In genomic region chr13:99087130-99087953, GRCh38 we compare ENCODE assay signal across 8 cellular contexts.
DNase-seq lines count a peak whose midpoint lies in the region; ATAC-seq and TF ChIP-seq lines count a peak whose summit lies in the region.

No MANE protein-coding gene starts in this region.

- no peaks in the 10 kb centered on the region for H3K9me3 ChIP-seq in CD4-positive, alpha-beta memory T cell (ENCODE audit: control insufficient read depth in 1 of 2, low read length in 2 of 2)
- H3K9me3 ChIP-seq in mononuclear cell (ENCODE audit: low read depth, low read length) = no peaks in the 10 kb centered on the region

- H3K4me3 Mint-ChIP-seq in CD4-positive, alpha-beta memory T cell = peak overlapping the region; percentile 96 to 99 (median 98)

- no peaks in the 10 kb centered on the region for H3K36me3 ChIP-seq in CD4-positive, alpha-beta memory T cell (ENCODE audit: insufficient read depth, low read length)

- no peaks in the 10 kb centered on the region for H3K27me3 ChIP-seq in CD4-positive, alpha-beta memory T cell (ENCODE audit: insufficient read depth, low read length)
- H3K27me3 ChIP-seq in HL-60 (ENCODE audit: insufficient read depth, poor library complexity, severe bottlenecking) (peaks cover 74% of the 10 kb centered on the region), mononuclear cell (ENCODE audit: insufficient read depth, low read length) (peaks cover 77% of the 10 kb centered on the region)

- DNase-seq in CD4-positive, alpha-beta memory T cell = peak; percentile 91 to 94 (median 92)
- DNase-seq in HL-60 (ENCODE audit: low read depth in 1 of 2, low spot score in 1 of 2) (peak in 1 of 2 experiments; percentile 45), NOMO-1 (lab: John Stamatoyannopoulos, UW; ENCODE audit: unreplicated experiment in 2 of 2) (peak; percentile 81 to 95), activated T-cell treated with anti-CD3 and anti-CD28 coated beads for 4 hours (peak; percentile 89), epithelial cell of esophagus (ENCODE audit: low read depth) (peak; percentile 94)
- peak; percentile 91 for DNase-seq in stimulated activated CD8-positive, alpha-beta memory T cell treated with anti-CD3 and anti-CD28 coated beads, Interleukin-2, amount 100 ng/mL, for 48 hours (ENCODE audit: low read depth in 2 of 2)

- CTCF ChIA-PET in CD4-positive, alpha-beta memory T cell (lab: Charles Lee; ENCODE audit: partially characterized antibody) = interaction anchor here (0.6 to 2.7 kb wide), 11 partner anchors 12 to 1115 kb away, joined by 3 to 13 read pairs (median 3); no protein-coding TSS in a partner anchor

- H3K4me3 ChIP-seq in CD4-positive, alpha-beta memory T cell (ENCODE audit: low read length in 2 of 2) = peak overlapping the region; percentile 37 to 88
- H3K4me3 ChIP-seq in HL-60 (replicated peaks; ENCODE audit: insufficient read depth, low read length) (peak overlapping the region; percentile 7; the same call in 1 of the 2 replicates), epithelial cell of esophagus (ENCODE audit: low read length) (peak overlapping the region; percentile 79), mononuclear cell (ENCODE audit: low read length) (peak overlapping the region; percentile 50)

- H3K36me3 Mint-ChIP-seq in CD4-positive, alpha-beta memory T cell = peaks cover 0 to 21% of the 10 kb centered on the region in 2 donors

- peaks cover 27 to 53% (median 39%) of the 10 kb centered on the region in 4 donors for H3K4me1 Mint-ChIP-seq in CD4-positive, alpha-beta memory T cell

- H3K4me1 ChIP-seq in CD4-positive, alpha-beta memory T cell (ENCODE audit: insufficient read depth, low read length) = peaks cover 40% of the 10 kb centered on the region
- peaks cover 33% of the 10 kb centered on the region for H3K4me1 ChIP-seq in mononuclear cell (ENCODE audit: insufficient read depth, low read length)

- peak overlapping the region; percentile 83 for H3K27ac ChIP-seq in CD4-positive, alpha-beta memory T cell (ENCODE audit: low read depth, low read length)
- no peak overlapping the region for H3K27ac ChIP-seq in HL-60 (replicated peaks)

- H3K9me3 Mint-ChIP-seq in CD4-positive, alpha-beta memory T cell = peaks cover 0 to 4% (median 0%) of the 10 kb centered on the region in 8 donors

- H3K27me3 Mint-ChIP-seq in CD4-positive, alpha-beta memory T cell = no peaks in the 10 kb centered on the region

- no peak for TF ChIP-seq CTCF in HL-60 (IDR thresholded peaks at IDR 0.05; ENCODE audit: insufficient read depth, low read length)
- peak; percentile 17 for TF ChIP-seq CTCF in epithelial cell of esophagus (IDR thresholded peaks at IDR 0.05; ENCODE audit: insufficient read depth, low read depth, low read length, missing control alignments)

- peak overlapping the region; percentile 99 to 100 (median 99) for H3K27ac Mint-ChIP-seq in CD4-positive, alpha-beta memory T cell

- POLR2A ChIA-PET in CD4-positive, alpha-beta memory T cell (lab: Charles Lee; ENCODE audit: partially characterized antibody) = interaction anchor here (0.7 to 8.3 kb wide), 26 partner anchors 10 to 1654 kb away, joined by 3 to 226 read pairs (median 4); partner anchors contain the start of genes DOCK9, GPR18 and UBAC2

- intact Hi-C loops in CD4-positive, alpha-beta memory T cell (cut with micrococcal nuclease) = loop anchor here (1.0 to 5.0 kb wide), 8 partner anchors 11 to 411 kb away; partner anchors contain the start of gene GPR18

- peak; percentile 88 for ATAC-seq in GM19467 (IDR thresholded peaks at IDR 0.05; ENCODE audit: unreplicated experiment)

Comparison
In these comparisons a context has a peak if more than half of its experiments do, and no peak if none do; other contexts are left out.
1. H3K4me3 ChIP-seq: peak in every context shown above with its lines; median percentile 79 in epithelial cell of esophagus; 62 in CD4-positive, alpha-beta memory T cell; 50 in mononuclear cell; 7 in HL-60.